Comparison of ENCODE assay signal across 23 cellular contexts in genomic region chr2:16318051-16318450, GRCh38.
DNase-seq lines count a peak whose midpoint lies in the region; ATAC-seq and TF ChIP-seq lines count a peak whose summit lies in the region.
"Had no signal": no experiment of that assay in that cellular context is flagged by ENCODE, and none has a peak within 500 bp of the region (broad histone marks: within the 10 kb centered on the region; RNA-seq: fewer than 3 reads in every experiment).

No MANE protein-coding gene starts in this region.

- DNase-seq in RPMI8226 (peak; percentile 0), mesothelial cell of epicardium (ENCODE audit: low spot score in 2 of 2, unreplicated experiment in 2 of 2) (no peak), type B pancreatic cell (ENCODE audit: extremely low spot score, unreplicated experiment) (no peak), OCI-M2 (lab: John Stamatoyannopoulos, UW; ENCODE audit: unreplicated experiment) (no peak), NK-92 (lab: John Stamatoyannopoulos, UW; ENCODE audit: unreplicated experiment) (no peak), iPS-NIHi7 (ENCODE audit: extremely low spot score) (no peak)
- DNase-seq: activated CD8-positive, alpha-beta T cell treated with anti-CD3 and anti-CD28 coated beads for 36 hours; activated naive CD4-positive, alpha-beta T cell treated with anti-CD3 and anti-CD28 coated beads, Interleukin-2, amount 10 ng/mL, durations not matched to agents 7 days and 5 days; adrenal gland; body of pancreas; gastrocnemius medialis; GOT3; IMR-90; NCI-H1048; NCI-H446 treated with DMSO at 0.1 percent for 48 hours; NCI-H774; right lobe of liver; SIG-M5; stimulated activated CD4-positive, alpha-beta T cell treated with anti-CD3 and anti-CD28 coated beads, Interleukin-12 subunit alpha, Interleukin-12 subunit beta, amount 100 ng/mL, for 4 hours; stimulated activated CD4-positive, alpha-beta T cell treated with anti-CD3 and anti-CD28 coated beads, Interleukin-2, amount 100 ng/mL, for 48 hours had no signal

- TF ChIP-seq CTCF in mesothelial cell of epicardium (IDR thresholded peaks at IDR 0.05; ENCODE audit: unreplicated experiment), result no peak
- TF ChIP-seq CTCF in type B pancreatic cell (conservative IDR thresholded peaks at IDR 0.05), result no peak

- H3K4me3 Mint-ChIP-seq in mesothelial cell of epicardium (no peak overlapping the region), type B pancreatic cell (peak overlapping the region; percentile 20)
- H3K4me3 Mint-ChIP-seq: activated CD8-positive, alpha-beta T cell treated with anti-CD3 and anti-CD28 coated beads for 36 hours; activated naive CD4-positive, alpha-beta T cell treated with anti-CD3 and anti-CD28 coated beads, Interleukin-2, amount 10 ng/mL, durations not matched to agents 7 days and 5 days; T-helper 2 cell treated with Interferon-gamma antibody and Interleukin-4, amounts not matched to agents 5 μg/mL and 100 μg/mL, for 36 hours had no signal

- no peaks in the 10 kb centered on the region for H3K9me3 Mint-ChIP-seq in mesothelial cell of epicardium
- no peaks in the 10 kb centered on the region for H3K9me3 Mint-ChIP-seq in type B pancreatic cell
- H3K9me3 Mint-ChIP-seq: activated CD8-positive, alpha-beta T cell treated with anti-CD3 and anti-CD28 coated beads for 36 hours; activated naive CD4-positive, alpha-beta T cell treated with anti-CD3 and anti-CD28 coated beads, Interleukin-2, amount 10 ng/mL, durations not matched to agents 7 days and 5 days; T-helper 2 cell treated with Interferon-gamma antibody and Interleukin-4, amounts not matched to agents 5 μg/mL and 100 μg/mL, for 36 hours had no signal

- H3K36me3 Mint-ChIP-seq in mesothelial cell of epicardium, result no peaks in the 10 kb centered on the region
- H3K36me3 Mint-ChIP-seq in type B pancreatic cell, result no peaks in the 10 kb centered on the region
- H3K36me3 Mint-ChIP-seq: activated naive CD4-positive, alpha-beta T cell treated with anti-CD3 and anti-CD28 coated beads, Interleukin-2, amount 10 ng/mL, durations not matched to agents 7 days and 5 days had no signal

- peak overlapping the region; percentile 81 for H3K27ac Mint-ChIP-seq in mesothelial cell of epicardium
- H3K27ac Mint-ChIP-seq in type B pancreatic cell, result peak overlapping the region; percentile 46
- H3K27ac Mint-ChIP-seq: activated CD8-positive, alpha-beta T cell treated with anti-CD3 and anti-CD28 coated beads for 36 hours; activated naive CD4-positive, alpha-beta T cell treated with anti-CD3 and anti-CD28 coated beads, Interleukin-2, amount 10 ng/mL, durations not matched to agents 7 days and 5 days; progenitor cell of endocrine pancreas; T-helper 2 cell treated with Interferon-gamma antibody and Interleukin-4, amounts not matched to agents 5 μg/mL and 100 μg/mL, for 36 hours had no signal

- H3K4me1 Mint-ChIP-seq in mesothelial cell of epicardium, result peaks cover 44% of the 10 kb centered on the region
- H3K4me1 Mint-ChIP-seq in type B pancreatic cell (ENCODE audit: unreplicated experiment), result peaks cover 40% of the 10 kb centered on the region
- H3K4me1 Mint-ChIP-seq: activated naive CD4-positive, alpha-beta T cell treated with anti-CD3 and anti-CD28 coated beads, Interleukin-2, amount 10 ng/mL, durations not matched to agents 7 days and 5 days had no signal

- ATAC-seq in GM21529 (IDR thresholded peaks at IDR 0.05; ENCODE audit: unreplicated experiment), result peak; percentile 15
- ATAC-seq: activated CD8-positive, alpha-beta T cell treated with anti-CD3 and anti-CD28 coated beads for 36 hours; gastrocnemius medialis had no signal

- no peaks in the 10 kb centered on the region for H3K27me3 Mint-ChIP-seq in mesothelial cell of epicardium (ENCODE audit: low read depth)
- H3K27me3 Mint-ChIP-seq in type B pancreatic cell, result no peaks in the 10 kb centered on the region
- H3K27me3 Mint-ChIP-seq: activated CD8-positive, alpha-beta T cell treated with anti-CD3 and anti-CD28 coated beads for 36 hours; activated naive CD4-positive, alpha-beta T cell treated with anti-CD3 and anti-CD28 coated beads, Interleukin-2, amount 10 ng/mL, durations not matched to agents 7 days and 5 days had no signal
